17 cellular contexts compared by ENCODE assay signal in genomic region chr11:35932641-35933571, GRCh38. TPM values are rescaled to one million over a fixed set of nuclear protein-coding genes. Genes with fewer than 3 reads are reported as not detected.
DNase-seq lines count a peak whose midpoint lies in the region; ATAC-seq, FAIRE-seq and TF ChIP-seq lines count a peak whose summit lies in the region.
"Had no signal": no experiment of that assay in that cellular context is flagged by ENCODE, and none has a peak within 500 bp of the region (broad histone marks: within the 10 kb centered on the region; RNA-seq: fewer than 3 reads in every experiment).

No MANE protein-coding gene starts in this region.

- no peak overlapping the region for H3K27ac Mint-ChIP-seq in activated T-cell treated with anti-CD3 and anti-CD28 coated beads, Interleukin-2, amount 50 U/mL, for 24 hours
- H3K27ac Mint-ChIP-seq: activated T-helper 17 cell treated with anti-CD3 and anti-CD28 coated beads, Interleukin-2, amount 50 U/mL, for 72 hours; mesothelial cell of epicardium had no signal

- dilution Hi-C loops in keratinocyte (cut with MboI; ENCODE audit: extremely low pct_ligation_motif_present, low sequenced_read_pairs), result no loop called here

- peak; percentile 63 for FAIRE-seq in keratinocyte (lab: Jason Lieb, UNC)

- H3K4me3 ChIP-seq in keratinocyte (ENCODE audit: control insufficient read depth in 2 of 3, extremely low read depth in 1 of 3, insufficient read depth in 2 of 3, low read depth in 1 of 3, low read length in 3 of 3), result no peak overlapping the region
- H3K4me3 ChIP-seq: ovary, Peyer's patch had no signal

- no peaks in the 10 kb centered on the region for H3K9me3 Mint-ChIP-seq in activated T-cell treated with anti-CD3 and anti-CD28 coated beads, Interleukin-2, amount 50 U/mL, for 4 hours
- no peaks in the 10 kb centered on the region for H3K9me3 Mint-ChIP-seq in activated T-cell treated with anti-CD3 and anti-CD28 coated beads, Interleukin-2, amount 50 U/mL, for 24 hours
- H3K9me3 Mint-ChIP-seq: activated T-helper 17 cell treated with anti-CD3 and anti-CD28 coated beads, Interleukin-2, amount 50 U/mL, for 72 hours had no signal

- no peaks in the 10 kb centered on the region for H3K79me2 ChIP-seq in keratinocyte (ENCODE audit: control insufficient read depth, insufficient read depth, low read length)

- H2AFZ ChIP-seq in keratinocyte (ENCODE audit: control insufficient read depth, low read length), result no peak overlapping the region

- H3K4me1 ChIP-seq in keratinocyte (ENCODE audit: control insufficient read depth, extremely low read depth, insufficient read depth, low read length), result peaks cover 37% of the 10 kb centered on the region
- H3K4me1 ChIP-seq: Peyer's patch had no signal

- no peak overlapping the region for H3K9ac ChIP-seq in keratinocyte (ENCODE audit: control insufficient read depth, extremely low read depth, insufficient read depth, low read length)

- H3K9me1 ChIP-seq in keratinocyte (ENCODE audit: control insufficient read depth, extremely low read depth, insufficient read depth, low read length), result no peaks in the 10 kb centered on the region

- TF ChIP-seq CTCF in keratinocyte (optimal IDR thresholded peaks at IDR 0.05 in 1 of 3, IDR thresholded peaks at IDR 0.05 in 1 of 3, conservative IDR thresholded peaks at IDR 0.05 in 1 of 3; ENCODE audit: extremely low read depth in 1 of 3, insufficient read depth in 2 of 3, low read length in 3 of 3), result no peak

- no peak for ATAC-seq in activated T-cell treated with anti-CD3 and anti-CD28 coated beads, Interleukin-2, amount 50 U/mL, for 4 hours
- ATAC-seq in HG03025 (IDR thresholded peaks at IDR 0.05; ENCODE audit: low FRiP score, unreplicated experiment), result no peak
- ATAC-seq: activated T-helper 17 cell treated with anti-CD3 and anti-CD28 coated beads, Interleukin-2, amount 50 U/mL, for 72 hours had no signal

- H3K4me2 ChIP-seq in keratinocyte (ENCODE audit: control insufficient read depth, extremely low read depth, insufficient read depth, low read depth, low read length), result peak overlapping the region; percentile 39

- peaks cover 3% of the 10 kb centered on the region for H3K9me3 ChIP-seq in keratinocyte (ENCODE audit: control insufficient read depth, low read depth, low read length)

- no peaks in the 10 kb centered on the region for H3K36me3 ChIP-seq in keratinocyte (ENCODE audit: control insufficient read depth in 2 of 2, extremely low read depth in 1 of 2, insufficient read depth in 2 of 2, low read length in 2 of 2)
- H3K36me3 ChIP-seq: ovary, Peyer's patch had no signal

- H3K27me3 Mint-ChIP-seq in activated T-cell treated with anti-CD3 and anti-CD28 coated beads, Interleukin-2, amount 50 U/mL, for 4 hours (ENCODE audit: low read depth), result peaks cover 15% of the 10 kb centered on the region
- peaks cover 47% of the 10 kb centered on the region for H3K27me3 Mint-ChIP-seq in activated T-cell treated with anti-CD3 and anti-CD28 coated beads, Interleukin-2, amount 50 U/mL, for 24 hours

- no peak overlapping the region for H3K4me3 Mint-ChIP-seq in activated T-cell treated with anti-CD3 and anti-CD28 coated beads, Interleukin-2, amount 50 U/mL, for 4 hours
- H3K4me3 Mint-ChIP-seq in activated T-cell treated with anti-CD3 and anti-CD28 coated beads, Interleukin-2, amount 50 U/mL, for 24 hours, result no peak overlapping the region
- H3K4me3 Mint-ChIP-seq: activated T-helper 17 cell treated with anti-CD3 and anti-CD28 coated beads, Interleukin-2, amount 50 U/mL, for 72 hours; mesothelial cell of epicardium had no signal

- H3K27me3 ChIP-seq in keratinocyte (ENCODE audit: control insufficient read depth, extremely low read depth, insufficient read depth, low read length), result no peaks in the 10 kb centered on the region
- H3K27me3 ChIP-seq: ovary, Peyer's patch had no signal

- no peaks in the 10 kb centered on the region for H4K20me1 ChIP-seq in keratinocyte (ENCODE audit: control insufficient read depth, extremely low read depth, insufficient read depth, low read length)

- DNase-seq in EH (ENCODE audit: low read depth), result peak; percentile 42
- DNase-seq in NCI-H226, result peak; percentile 21
- DNase-seq in amniotic epithelial cell (ENCODE audit: low read depth), result peak; percentile 48
- DNase-seq in keratinocyte (ENCODE audit: low read depth, low spot score), result no peak
- no peak for DNase-seq in activated T-cell treated with anti-CD3 and anti-CD28 coated beads, Interleukin-2, amount 50 U/mL, for 4 hours
- no peak for DNase-seq in activated T-cell treated with anti-CD3 and anti-CD28 coated beads, Interleukin-2, amount 50 U/mL, for 24 hours
- DNase-seq in stimulated activated naive CD4-positive, alpha-beta T cell (lab: John Stamatoyannopoulos, UW), result no peak
- DNase-seq: activated CD4-positive, alpha-beta T cell treated with anti-CD3 and anti-CD28 coated beads, Interleukin-2, amount 50 U/mL, for 4 hours; dermis blood vessel endothelial cell; DMS53; NCI-H1092; NCI-H510A; ovary; Peyer's patch had no signal

- H3K36me3 Mint-ChIP-seq in activated T-cell treated with anti-CD3 and anti-CD28 coated beads, Interleukin-2, amount 50 U/mL, for 4 hours (ENCODE audit: insufficient read depth), result no peaks in the 10 kb centered on the region
- H3K36me3 Mint-ChIP-seq in activated T-cell treated with anti-CD3 and anti-CD28 coated beads, Interleukin-2, amount 50 U/mL, for 24 hours (ENCODE audit: low read depth), result no peaks in the 10 kb centered on the region
- H3K36me3 Mint-ChIP-seq: mesothelial cell of epicardium had no signal

- H3K4me1 Mint-ChIP-seq in activated T-cell treated with anti-CD3 and anti-CD28 coated beads, Interleukin-2, amount 50 U/mL, for 4 hours (ENCODE audit: low read depth), result no peaks in the 10 kb centered on the region
- peaks cover 3% of the 10 kb centered on the region for H3K4me1 Mint-ChIP-seq in activated T-cell treated with anti-CD3 and anti-CD28 coated beads, Interleukin-2, amount 50 U/mL, for 24 hours (ENCODE audit: low read depth)
- H3K4me1 Mint-ChIP-seq: activated T-helper 17 cell treated with anti-CD3 and anti-CD28 coated beads, Interleukin-2, amount 50 U/mL, for 72 hours; mesothelial cell of epicardium had no signal

- no peak overlapping the region for H3K27ac ChIP-seq in keratinocyte (ENCODE audit: control insufficient read depth, insufficient read depth, low read length)
- H3K27ac ChIP-seq: ovary, Peyer's patch had no signal

RNA-seq across cellular contexts. Expression of gene LDLRAD3, which starts 11.0 kb away (rescaled TPM):
- polyA plus RNA-seq in keratinocyte, result 11.8 to 13.5 TPM (median 13.1 TPM) in 3 replicates
- polyA plus RNA-seq in keratinocyte (2011; ENCODE audit: low read depth), result 14.2 TPM
- polyA plus RNA-seq in keratinocyte (2011; cell fraction: cytosol; rRNA removed), result 11.7 and 13.0 TPM in 2 replicates
- polyA plus RNA-seq in keratinocyte (2011; cell fraction: nucleus; rRNA removed), result 13.7 and 14.7 TPM in 2 replicates
- polyA plus RNA-seq in keratinocyte (2012; ENCODE audit: low replicate concordance), result 10.1 and 11.0 TPM in 2 replicates
- polyA minus RNA-seq in keratinocyte, result 14.4 to 31.0 TPM (median 22.1 TPM) in 3 replicates
- 35.9 TPM for polyA minus RNA-seq in keratinocyte (2011; cell fraction: cytosol; rRNA and poly(A)+ RNA removed)
- polyA minus RNA-seq in keratinocyte (2011; cell fraction: nucleus; rRNA and poly(A)+ RNA removed), result 11.8 and 21.3 TPM in 2 replicates
- total RNA-seq in activated T-cell treated with anti-CD3 and anti-CD28 coated beads, Interleukin-2, amount 50 U/mL, for 4 hours, result under 1 TPM; 0.29 to 0.76 (median 0.71) TPM

Comparison
In these comparisons a context has a peak if more than half of its experiments do, and no peak if none do; other contexts are left out.
1. DNase-seq: peak in EH (single experiment), NCI-H226 (single experiment) and amniotic epithelial cell (single experiment); none in keratinocyte (single experiment), activated T-cell treated with anti-CD3 and anti-CD28 coated beads, Interleukin-2, amount 50 U/mL, for 4 hours (single experiment), activated T-cell treated with anti-CD3 and anti-CD28 coated beads, Interleukin-2, amount 50 U/mL, for 24 hours (single experiment) and stimulated activated naive CD4-positive, alpha-beta T cell (0 of 6).